ENCODE assay signal across 26 cellular contexts in genomic region chr2:186972281-186972970, GRCh38.
"Had no signal": no experiment of that assay in that cellular context is flagged by ENCODE, and none has a peak within 500 bp of the region (broad histone marks: within the 10 kb centered on the region; RNA-seq: fewer than 3 reads in every experiment).

No MANE protein-coding gene starts in this region.

- H3K27ac ChIP-seq: body of pancreas, epithelial cell of prostate, WERI-Rb-1 had no signal

- H3K36me3 ChIP-seq: WERI-Rb-1 had no signal

- DNase-seq: activated B cell treated with CpG ODN at 0.5 μM for 24 hours; activated CD4-positive, alpha-beta T cell treated with anti-CD3 and anti-CD28 coated beads for 48 hours; activated CD4-positive, alpha-beta T cell treated with anti-CD3 and anti-CD28 coated beads, Interleukin-2, amount 50 U/mL, for 1 hour; activated CD4-positive, alpha-beta T cell treated with anti-CD3 and anti-CD28 coated beads, Interleukin-2, amount 50 U/mL, for 48 hours; activated CD8-positive, alpha-beta memory T cell treated with anti-CD3 and anti-CD28 coated beads, Interleukin-2, amount 10 ng/mL, durations not matched to agents 7 days and 5 days; activated CD8-positive, alpha-beta memory T cell treated with anti-CD3 and anti-CD28 coated beads, Interleukin-2, amount 50 U/mL, for 4 hours; activated CD8-positive, alpha-beta T cell treated with anti-CD3 and anti-CD28 coated beads for 36 hours; activated effector memory CD4-positive, alpha-beta T cell treated with Interleukin-2 at 50 U/mL for 16 hours; activated gamma-delta T cell treated with Interleukin-2 at 50 U/mL for 16 hours; activated naive CD4-positive, alpha-beta T cell treated with anti-CD3 and anti-CD28 coated beads, Interleukin-2, amount 50 U/mL, for 16 hours; activated naive CD4-positive, alpha-beta T cell treated with Interleukin-2 at 50 U/mL for 16 hours; activated T-cell treated with anti-CD3 and anti-CD28 coated beads for 4 hours; activated T-cell treated with anti-CD3 and anti-CD28 coated beads, Interleukin-2, amount 50 U/mL, for 24 hours; activated T-cell treated with anti-CD3 and anti-CD28 coated beads, Interleukin-2, amount 50 U/mL, for 72 hours; amniotic stem cell; anterior cingulate cortex; body of pancreas; caudate nucleus; effector CD8-positive, alpha-beta T cell; foreskin fibroblast; SW 1271; T-cell; T-helper 9 cell; WERI-Rb-1 had no signal

- H3K4me3 ChIP-seq: body of pancreas had no signal

- ATAC-seq: activated CD4-positive, CD25-positive, alpha-beta regulatory T cell treated with anti-CD3 and anti-CD28 coated beads, Interleukin-2, amount 50 U/mL, for 24 hours; activated CD8-positive, alpha-beta memory T cell treated with anti-CD3 and anti-CD28 coated beads, Interleukin-2, amount 10 ng/mL, durations not matched to agents 7 days and 5 days; activated CD8-positive, alpha-beta T cell treated with anti-CD3 and anti-CD28 coated beads for 36 hours; activated T-cell treated with anti-CD3 and anti-CD28 coated beads, Interleukin-2, amount 50 U/mL, for 72 hours; body of pancreas had no signal

- H3K9me3 ChIP-seq: body of pancreas had no signal

- H3K27me3 ChIP-seq: body of pancreas had no signal

- H3K4me1 ChIP-seq: body of pancreas had no signal
